18 cellular contexts compared by ENCODE assay signal in the genomic region with DNA sequence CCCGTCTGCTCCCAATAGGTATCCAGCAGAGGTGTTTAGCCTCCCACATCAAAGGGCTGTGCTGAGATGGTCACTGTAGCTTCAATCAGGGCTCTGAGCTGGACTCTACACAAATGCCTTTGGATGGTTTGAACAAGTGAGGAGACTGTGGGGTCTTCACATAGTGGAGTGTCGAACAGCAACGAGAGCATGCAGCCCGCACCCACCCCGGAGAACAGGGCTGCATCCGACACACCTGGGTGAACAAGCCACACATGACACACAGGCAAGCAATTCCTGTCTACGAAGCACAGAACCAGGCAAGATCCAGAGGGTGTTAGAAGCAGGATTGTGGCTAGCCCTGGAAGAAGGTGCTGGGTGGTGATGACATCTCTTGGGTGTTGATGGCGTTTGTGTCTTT. TPM values are rescaled to one million over a fixed set of nuclear protein-coding genes. Genes with fewer than 3 reads are reported as not detected.
"Had no signal": no experiment of that assay in that cellular context is flagged by ENCODE, and none has a peak within 500 bp of the region (broad histone marks: within the 10 kb centered on the region; RNA-seq: fewer than 3 reads in every experiment).

No MANE protein-coding gene starts in this region.

- H3K27ac ChIP-seq: hepatocyte, skin epidermis had no signal

- DNase-seq: activated CD4-positive, alpha-beta T cell treated with anti-CD3 and anti-CD28 coated beads for 48 hours; activated CD8-positive, alpha-beta T cell treated with anti-CD3 and anti-CD28 coated beads for 36 hours; activated naive CD4-positive, alpha-beta T cell treated with anti-CD3 and anti-CD28 coated beads, Interleukin-2, amount 10 ng/mL, durations not matched to agents 7 days and 5 days; retina; stimulated activated CD4-positive, alpha-beta T cell treated with anti-CD3 and anti-CD28 coated beads, Interleukin-4, amount 100 ng/mL, for 4 hours; stimulated activated naive CD8-positive, alpha-beta T cell treated with anti-CD3 and anti-CD28 coated beads, Interleukin-15, Interleukin-2, amounts not matched to agents 100 U/mL and 50 U/mL, for 24 hours; T-helper 1 cell; T1000; trophoblast cell had no signal

- H3K27me3 ChIP-seq: hepatocyte had no signal

- H3K27me3 Mint-ChIP-seq: activated CD8-positive, alpha-beta T cell treated with anti-CD3 and anti-CD28 coated beads for 36 hours had no signal

- H3K4me3 Mint-ChIP-seq: activated CD8-positive, alpha-beta T cell treated with anti-CD3 and anti-CD28 coated beads for 36 hours; activated naive CD4-positive, alpha-beta T cell treated with anti-CD3 and anti-CD28 coated beads, Interleukin-2, amount 10 ng/mL, durations not matched to agents 7 days and 5 days; activated T-helper 17 cell treated with anti-CD3 and anti-CD28 coated beads, Interleukin-2, amount 50 U/mL, for 72 hours had no signal

- H3K4me3 ChIP-seq: hepatocyte, lung, skin epidermis had no signal

- H3K36me3 Mint-ChIP-seq: activated naive CD4-positive, alpha-beta T cell treated with anti-CD3 and anti-CD28 coated beads, Interleukin-2, amount 10 ng/mL, durations not matched to agents 7 days and 5 days had no signal

- ATAC-seq: activated CD8-positive, alpha-beta T cell treated with anti-CD3 and anti-CD28 coated beads for 36 hours; activated T-helper 17 cell treated with anti-CD3 and anti-CD28 coated beads, Interleukin-2, amount 50 U/mL, for 72 hours; esophagus mucosa; SK-N-SH treated with all-trans-retinoic acid at 6 μM for 48 hours; stimulated activated naive CD8-positive, alpha-beta T cell treated with anti-CD3 and anti-CD28 coated beads, Interleukin-15, Interleukin-2, amounts not matched to agents 100 U/mL and 50 U/mL, for 24 hours had no signal

- H2AFZ ChIP-seq: hepatocyte had no signal

- H3K27ac Mint-ChIP-seq: activated CD8-positive, alpha-beta T cell treated with anti-CD3 and anti-CD28 coated beads for 36 hours; activated naive CD4-positive, alpha-beta T cell treated with anti-CD3 and anti-CD28 coated beads, Interleukin-2, amount 10 ng/mL, durations not matched to agents 7 days and 5 days; activated T-helper 17 cell treated with anti-CD3 and anti-CD28 coated beads, Interleukin-2, amount 50 U/mL, for 72 hours had no signal

- H3K4me2 ChIP-seq: hepatocyte had no signal

- H3K4me1 Mint-ChIP-seq: activated naive CD4-positive, alpha-beta T cell treated with anti-CD3 and anti-CD28 coated beads, Interleukin-2, amount 10 ng/mL, durations not matched to agents 7 days and 5 days; activated T-helper 17 cell treated with anti-CD3 and anti-CD28 coated beads, Interleukin-2, amount 50 U/mL, for 72 hours had no signal

- H3K9me3 Mint-ChIP-seq: activated CD8-positive, alpha-beta T cell treated with anti-CD3 and anti-CD28 coated beads for 36 hours; activated naive CD4-positive, alpha-beta T cell treated with anti-CD3 and anti-CD28 coated beads, Interleukin-2, amount 10 ng/mL, durations not matched to agents 7 days and 5 days; activated T-helper 17 cell treated with anti-CD3 and anti-CD28 coated beads, Interleukin-2, amount 50 U/mL, for 72 hours had no signal

RNA-seq across cellular contexts. Expression of a gene that starts 58.0 kb away (rescaled TPM):
- total RNA-seq: activated CD8-positive, alpha-beta T cell treated with anti-CD3 and anti-CD28 coated beads for 36 hours; activated T-helper 17 cell treated with anti-CD3 and anti-CD28 coated beads, Interleukin-2, amount 50 U/mL, for 72 hours; astrocyte; bronchial epithelial cell; esophagus mucosa; hepatocyte; kidney epithelial cell; lung had no signal
- polyA plus RNA-seq: hepatocyte, lung had no signal
